8 cellular contexts compared by ENCODE assay signal in genomic region chr13:114314074-114314912, GRCh38. TPM values are rescaled to one million over a fixed set of nuclear protein-coding genes. Genes with fewer than 3 reads are reported as not detected.
A peak's percentile ranks its signal among the peaks of the same experiment; 100 is the strongest.
DNase-seq lines count a peak whose midpoint lies in the region; ATAC-seq and TF ChIP-seq lines count a peak whose summit lies in the region.

CHAMP1 (plus strand) TSS chr13:114314503; CDS start chr13:114323843, 9,340 bp downstream.

- no peaks in the 10 kb centered on the region for H3K9me3 ChIP-seq in CD4-positive, alpha-beta T cell (ENCODE audit: control insufficient read depth, low read length)
- H3K9me3 ChIP-seq in right lobe of liver: no peaks in the 10 kb centered on the region

- intact Hi-C loops in CD4-positive, alpha-beta T cell (cut with DNase I, micrococcal nuclease): loop anchor here (1.0 to 2.0 kb wide), 2 partner anchors 32 to 33 kb away; partner anchors contain the start of gene UPF3A (in 1 of the 2)
- intact Hi-C loops in dorsolateral prefrontal cortex (cut with DNase I): loop anchor here (2.0 kb wide), 1 partner anchor 33 kb away; the partner anchor contains the start of gene UPF3A (in 2 of the 2)
- intact Hi-C loops in right lobe of liver (cut with DNase I): no loop called here

- peaks cover 0 to 19% (median 2%) of the 10 kb centered on the region in 4 donors for H3K4me1 ChIP-seq in right lobe of liver

- peaks cover 2% of the 10 kb centered on the region for H3K36me3 Mint-ChIP-seq in CD4-positive, alpha-beta T cell (ENCODE audit: low read depth)
- H3K36me3 Mint-ChIP-seq in activated CD4-positive, alpha-beta memory T cell treated with anti-CD3 and anti-CD28 coated beads, Interleukin-2, amount 10 ng/mL, durations not matched to agents 7 days and 5 days (ENCODE audit: low read depth): peaks cover 14% of the 10 kb centered on the region

- H3K27ac Mint-ChIP-seq in CD4-positive, alpha-beta T cell: peak within 1 kb of the TSS; percentile 84
- peak within 1 kb of the TSS; percentile 85 for H3K27ac Mint-ChIP-seq in activated CD4-positive, alpha-beta memory T cell treated with anti-CD3 and anti-CD28 coated beads, Interleukin-2, amount 10 ng/mL, durations not matched to agents 7 days and 5 days

- under 1% methylated on average over 49 of the region's 107 CpGs for WGBS in right lobe of liver (ENCODE audit: insufficient coverage, low coverage, low lambda C conversion rate, missing lambda C conversion rate)

- no peaks in the 10 kb centered on the region for H3K27me3 Mint-ChIP-seq in CD4-positive, alpha-beta T cell
- no peaks in the 10 kb centered on the region for H3K27me3 Mint-ChIP-seq in activated CD4-positive, alpha-beta memory T cell treated with anti-CD3 and anti-CD28 coated beads, Interleukin-2, amount 10 ng/mL, durations not matched to agents 7 days and 5 days

- peak; percentile 98 for TF ChIP-seq POLR2A in right lobe of liver (IDR thresholded peaks at IDR 0.05)

- H3K36me3 ChIP-seq in right lobe of liver: no peaks in the 10 kb centered on the region

- POLR2A ChIA-PET in CD4-positive, alpha-beta T cell (lab: Charles Lee): interaction anchor here (1.1 to 2.2 kb wide), 3 partner anchors 25 to 58 kb away, joined by 3 to 15 read pairs (median 3); partner anchors contain the start of gene UPF3A
- POLR2A ChIA-PET in activated CD4-positive, alpha-beta memory T cell treated with anti-CD3 and anti-CD28 coated beads, Interleukin-2, amount 10 ng/mL, durations not matched to agents 7 days and 5 days (lab: Charles Lee): interaction anchor here (0.7 to 4.9 kb wide), 9 partner anchors 11 to 172 kb away, joined by 3 to 44 read pairs (median 5); partner anchors contain the start of gene UPF3A

- H3K9me3 Mint-ChIP-seq in CD4-positive, alpha-beta T cell: no peaks in the 10 kb centered on the region
- no peaks in the 10 kb centered on the region for H3K9me3 Mint-ChIP-seq in activated CD4-positive, alpha-beta memory T cell treated with anti-CD3 and anti-CD28 coated beads, Interleukin-2, amount 10 ng/mL, durations not matched to agents 7 days and 5 days

- peaks cover 43% of the 10 kb centered on the region for H3K4me1 Mint-ChIP-seq in CD4-positive, alpha-beta T cell (ENCODE audit: low read depth)
- H3K4me1 Mint-ChIP-seq in activated CD4-positive, alpha-beta memory T cell treated with anti-CD3 and anti-CD28 coated beads, Interleukin-2, amount 10 ng/mL, durations not matched to agents 7 days and 5 days: peaks cover 46% of the 10 kb centered on the region

- ATAC-seq in CD4-positive, alpha-beta T cell (ENCODE audit: poor library complexity): peak; percentile 85
- ATAC-seq in GM19452 (IDR thresholded peaks at IDR 0.05; ENCODE audit: unreplicated experiment) (peak; percentile 82), HG03575 (IDR thresholded peaks at IDR 0.05; ENCODE audit: extremely low read depth, insufficient number of reproducible peaks, low FRiP score, unreplicated experiment) (peak; percentile 35), right lobe of liver (peak; percentile 93 to 97 (median 97))

- CTCF ChIA-PET in CD4-positive, alpha-beta T cell (lab: Charles Lee): interaction anchor here (0.8 kb wide), 1 partner anchor 11 kb away, joined by 3 read pairs; no protein-coding TSS in a partner anchor
- CTCF ChIA-PET in activated CD4-positive, alpha-beta memory T cell treated with anti-CD3 and anti-CD28 coated beads, Interleukin-2, amount 10 ng/mL, durations not matched to agents 7 days and 5 days (lab: Charles Lee): interaction anchor here (0.6 to 1.8 kb wide), 2 partner anchors 33 to 1044 kb away, joined by 3 to 5 read pairs; partner anchors contain the start of gene UPF3A

- H3K27ac ChIP-seq in CD4-positive, alpha-beta T cell (ENCODE audit: low read depth, low read length): peak within 1 kb of the TSS; percentile 64
- H3K27ac ChIP-seq in dorsolateral prefrontal cortex: peak within 1 kb of the TSS; percentile 1 to 96 (median 91)
- H3K27ac ChIP-seq in right lobe of liver: peak within 1 kb of the TSS; percentile 73 to 87 (median 86)

- no peak for TF ChIP-seq CTCF in CD4-positive, alpha-beta T cell (IDR thresholded peaks at IDR 0.05)
- peak in 28 of 56 donors; percentile 4 to 41 (median 24) for TF ChIP-seq CTCF in dorsolateral prefrontal cortex (IDR thresholded peaks at IDR 0.05 in 54 of 56, conservative IDR thresholded peaks at IDR 0.05 in 2 of 56; ENCODE audit: low read depth in 1 of 56, partially characterized antibody in 56 of 56)
- no peak for TF ChIP-seq CTCF in right lobe of liver (IDR thresholded peaks at IDR 0.05)

- H3K4me3 ChIP-seq in dorsolateral prefrontal cortex (peak within 1 kb of the TSS; percentile 58 to 99 (median 85)), right lobe of liver (peak within 1 kb of the TSS; percentile 85 to 90 (median 85))

- peak within 1 kb of the TSS; percentile 91 for H3K4me3 Mint-ChIP-seq in CD4-positive, alpha-beta T cell
- H3K4me3 Mint-ChIP-seq in activated CD4-positive, alpha-beta memory T cell treated with anti-CD3 and anti-CD28 coated beads, Interleukin-2, amount 10 ng/mL, durations not matched to agents 7 days and 5 days: peak within 1 kb of the TSS; percentile 96

- H3K27me3 ChIP-seq in CD4-positive, alpha-beta T cell (ENCODE audit: control insufficient read depth, insufficient read depth, low read length): no peaks in the 10 kb centered on the region
- H3K27me3 ChIP-seq in dorsolateral prefrontal cortex (no peaks in the 10 kb centered on the region), right lobe of liver (no peaks in the 10 kb centered on the region)

- peak; percentile 77 to 91 (median 86) for DNase-seq in CD4-positive, alpha-beta T cell
- peak; percentile 99 for DNase-seq in NCI-H82 (lab: John Stamatoyannopoulos, UW)
- peak; percentile 95 for DNase-seq in activated CD4-positive, alpha-beta memory T cell treated with anti-CD3 and anti-CD28 coated beads, Interleukin-2, amount 10 ng/mL, durations not matched to agents 7 days and 5 days
- DNase-seq in dorsolateral prefrontal cortex: peak; percentile 88 to 97 (median 94)
- DNase-seq in right lobe of liver: peak; percentile 96 to 97 (median 97)
- peak; percentile 93 for DNase-seq in stimulated activated CD4-positive, alpha-beta T cell treated with anti-CD3 and anti-CD28 coated beads, Interleukin-4, amount 100 ng/mL, for 24 hours

RNA-seq across cellular contexts. Expression of gene CHAMP1, which starts in this region (rescaled TPM):
- 10 to 100 TPM; 11.0 to 12.2 TPM for total RNA-seq in CD4-positive, alpha-beta T cell
- total RNA-seq in activated CD4-positive, alpha-beta memory T cell treated with anti-CD3 and anti-CD28 coated beads, Interleukin-2, amount 10 ng/mL, durations not matched to agents 7 days and 5 days: 10 to 100 TPM; 30.6 to 32.8 TPM
- total RNA-seq in dorsolateral prefrontal cortex (10 to 100 TPM; 13.3 to 26.7 (median 19.3) TPM), right lobe of liver (10 to 100 TPM; 10.3 to 17.5 (median 11.5) TPM)

Comparison
In these comparisons a context has a peak if more than half of its experiments do, and no peak if none do; other contexts are left out.
1. Peak in every context shown above with its lines: DNase-seq, ATAC-seq, H3K4me3 ChIP-seq and H3K27ac ChIP-seq.
2. ATAC-seq: peak in every context shown above with its lines; median percentile 97 in right lobe of liver; 85 in CD4-positive, alpha-beta T cell; 82 in GM19452; 35 in HG03575.
3. intact Hi-C loops: an anchor here in CD4-positive, alpha-beta T cell (1.0 to 2.0 kb wide) and dorsolateral prefrontal cortex (2.0 kb wide); none called in right lobe of liver.